Comparison of ENCODE assay signal across 27 cellular contexts in genomic region chr5:78577992-78578391, GRCh38.
DNase-seq lines count a peak whose midpoint lies in the region; ATAC-seq and TF ChIP-seq lines count a peak whose summit lies in the region.
"Had no signal": no experiment of that assay in that cellular context is flagged by ENCODE, and none has a peak within 500 bp of the region (broad histone marks: within the 10 kb centered on the region; RNA-seq: fewer than 3 reads in every experiment).

No MANE protein-coding gene starts in this region.

- H3K9me3 Mint-ChIP-seq in H9, result peaks cover 16 to 21% of the 10 kb centered on the region in 2 experiments
- no peaks in the 10 kb centered on the region for H3K9me3 Mint-ChIP-seq in chondrocyte (ENCODE audit: low read depth)
- peaks cover 20% of the 10 kb centered on the region for H3K9me3 Mint-ChIP-seq in nephron
- H3K9me3 Mint-ChIP-seq in glutamatergic neuron (ENCODE audit: unreplicated experiment), result peaks cover 7% of the 10 kb centered on the region
- H3K9me3 Mint-ChIP-seq: activated naive CD8-positive, alpha-beta T cell treated with anti-CD3 and anti-CD28 coated beads, Interleukin-2, amount 50 U/mL, for 24 hours; stimulated activated naive CD8-positive, alpha-beta T cell treated with anti-CD3 and anti-CD28 coated beads, Interleukin-15, amount 100 ng/mL, for 72 hours had no signal

- no peak overlapping the region for H2BK5ac ChIP-seq in H9 (ENCODE audit: insufficient read length, low read length)

- no peak overlapping the region for H3K14ac ChIP-seq in H9 (ENCODE audit: insufficient read depth, low read length)

- no peak overlapping the region for H4K5ac ChIP-seq in H9 (ENCODE audit: insufficient read length, low read depth, low read length)

- ATAC-seq in stimulated activated naive CD8-positive, alpha-beta T cell treated with anti-CD3 and anti-CD28 coated beads, Interleukin-15, Interleukin-2, amounts not matched to agents 100 U/mL and 50 U/mL, for 24 hours, result no peak
- ATAC-seq: activated CD8-positive, alpha-beta T cell treated with anti-CD3 and anti-CD28 coated beads, Interleukin-2, amount 10 ng/mL, durations not matched to agents 7 days and 5 days; activated naive CD8-positive, alpha-beta T cell treated with anti-CD3 and anti-CD28 coated beads, Interleukin-2, amount 50 U/mL, for 24 hours; GM12878; stimulated activated naive CD8-positive, alpha-beta T cell treated with anti-CD3 and anti-CD28 coated beads, Interleukin-15, amount 100 ng/mL, for 72 hours had no signal

- no peak overlapping the region for H2BK12ac ChIP-seq in H9 (ENCODE audit: insufficient read length, low read depth, low read length)

- no peak overlapping the region for H3K18ac ChIP-seq in H9 (ENCODE audit: insufficient read length, low read depth, low read length)

- no peaks in the 10 kb centered on the region for H3K9me3 ChIP-seq in H9 (ENCODE audit: control insufficient read depth, low read depth, low read length)
- H3K9me3 ChIP-seq in stomach smooth muscle (ENCODE audit: control insufficient read depth in 2 of 2, low read length in 2 of 2), result no peaks in the 10 kb centered on the region
- H3K9me3 ChIP-seq in effector memory CD4-positive, alpha-beta T cell (ENCODE audit: control insufficient read depth, low read length), result no peaks in the 10 kb centered on the region
- H3K9me3 ChIP-seq: Peyer's patch had no signal

- H3K4me1 Mint-ChIP-seq in H9, result peaks cover 23 to 24% of the 10 kb centered on the region in 2 experiments
- H3K4me1 Mint-ChIP-seq in chondrocyte (ENCODE audit: low read depth), result peaks cover 56% of the 10 kb centered on the region
- H3K4me1 Mint-ChIP-seq in nephron, result peaks cover 54% of the 10 kb centered on the region
- no peaks in the 10 kb centered on the region for H3K4me1 Mint-ChIP-seq in glutamatergic neuron (ENCODE audit: low read depth, unreplicated experiment)
- H3K4me1 Mint-ChIP-seq: stimulated activated naive CD8-positive, alpha-beta T cell treated with anti-CD3 and anti-CD28 coated beads, Interleukin-15, amount 100 ng/mL, for 72 hours had no signal

- H2BK20ac ChIP-seq in H9 (ENCODE audit: low read depth, low read length, poor library complexity, severe bottlenecking), result no peak overlapping the region

- no peaks in the 10 kb centered on the region for H3K23me2 ChIP-seq in H9 (ENCODE audit: insufficient read length, low read depth, low read length, poor library complexity, severe bottlenecking)

- TF ChIP-seq CTCF in H9 (conservative IDR thresholded peaks at IDR 0.05), result no peak
- TF ChIP-seq CTCF in chondrocyte (IDR thresholded peaks at IDR 0.05), result no peak
- no peak for TF ChIP-seq CTCF in nephron (IDR thresholded peaks at IDR 0.05; ENCODE audit: unreplicated experiment in 3 of 3)
- no peak for TF ChIP-seq CTCF in glutamatergic neuron (IDR thresholded peaks at IDR 0.05; ENCODE audit: partially characterized antibody, unreplicated experiment)

- H3K27me3 ChIP-seq in H9 (ENCODE audit: insufficient read depth, low read length) (no peaks in the 10 kb centered on the region), stomach smooth muscle (ENCODE audit: control insufficient read depth in 1 of 2, insufficient read depth in 2 of 2, low read length in 2 of 2) (no peaks in the 10 kb centered on the region)
- no peaks in the 10 kb centered on the region for H3K27me3 ChIP-seq in effector memory CD4-positive, alpha-beta T cell (replicated peaks; ENCODE audit: control insufficient read depth, insufficient read depth, low read length, poor library complexity, severe bottlenecking)
- H3K27me3 ChIP-seq: BLaER1 treated with 17β-estradiol and CSF1 and Interleukin-3, amounts not matched to agents 10 nM and 100 nM; Peyer's patch; SJCRH30 had no signal

- H3K56ac ChIP-seq in H9 (ENCODE audit: insufficient read length, low read depth, low read length), result no peak overlapping the region

- H3K4me3 Mint-ChIP-seq in H9 (no peak overlapping the region), chondrocyte (ENCODE audit: unreplicated experiment) (no peak overlapping the region), nephron (no peak overlapping the region), glutamatergic neuron (ENCODE audit: unreplicated experiment) (no peak overlapping the region)
- H3K4me3 Mint-ChIP-seq: activated CD8-positive, alpha-beta T cell treated with anti-CD3 and anti-CD28 coated beads, Interleukin-2, amount 10 ng/mL, durations not matched to agents 7 days and 5 days; activated naive CD8-positive, alpha-beta T cell treated with anti-CD3 and anti-CD28 coated beads, Interleukin-2, amount 50 U/mL, for 24 hours; naive B cell; stimulated activated naive CD8-positive, alpha-beta T cell treated with anti-CD3 and anti-CD28 coated beads, Interleukin-15, amount 100 ng/mL, for 72 hours had no signal

- H3K23ac ChIP-seq in H9 (ENCODE audit: insufficient read length, low read depth, low read length), result no peak overlapping the region

- no peaks in the 10 kb centered on the region for H3K36me3 ChIP-seq in stomach smooth muscle (ENCODE audit: control insufficient read depth in 2 of 2, insufficient read depth in 2 of 2, low read length in 2 of 2)
- H3K36me3 ChIP-seq in effector memory CD4-positive, alpha-beta T cell (ENCODE audit: control insufficient read depth, insufficient read depth, low read length), result no peaks in the 10 kb centered on the region
- H3K36me3 ChIP-seq: BLaER1 treated with 17β-estradiol and CSF1 and Interleukin-3, amounts not matched to agents 10 nM and 100 nM; Peyer's patch had no signal

- peaks cover 2% of the 10 kb centered on the region; the same call in 1 of the 2 replicates for H3K4me1 ChIP-seq in H9 (ENCODE audit: insufficient read depth, low read length)
- peaks cover 24% of the 10 kb centered on the region for H3K4me1 ChIP-seq in stomach smooth muscle (ENCODE audit: control insufficient read depth, insufficient read depth, low read length)
- no peaks in the 10 kb centered on the region for H3K4me1 ChIP-seq in effector memory CD4-positive, alpha-beta T cell (ENCODE audit: control insufficient read depth, insufficient read depth, low read length, poor library complexity, severe bottlenecking)
- H3K4me1 ChIP-seq: SJCRH30 had no signal

- H2BK120ac ChIP-seq in H9 (ENCODE audit: low read depth, low read length, poor library complexity, severe bottlenecking), result no peak overlapping the region

- H3T11ph ChIP-seq in H9 (ENCODE audit: low read length), result no peak overlapping the region

- H2AK5ac ChIP-seq in H9 (ENCODE audit: insufficient read length, low read length), result no peak overlapping the region

- H3K27ac Mint-ChIP-seq in H9, result peak overlapping the region in 2 of 3 experiments; percentile 20 to 71; a peak in 4 of 7 replicates
- peak overlapping the region; percentile 78 for H3K27ac Mint-ChIP-seq in chondrocyte (ENCODE audit: unreplicated experiment)
- H3K27ac Mint-ChIP-seq in nephron, result peak overlapping the region; percentile 68 to 77 (median 69)
- H3K27ac Mint-ChIP-seq in glutamatergic neuron (ENCODE audit: unreplicated experiment), result no peak overlapping the region
- H3K27ac Mint-ChIP-seq: activated CD8-positive, alpha-beta T cell treated with anti-CD3 and anti-CD28 coated beads, Interleukin-2, amount 10 ng/mL, durations not matched to agents 7 days and 5 days; activated naive CD8-positive, alpha-beta T cell treated with anti-CD3 and anti-CD28 coated beads, Interleukin-2, amount 50 U/mL, for 24 hours; stimulated activated naive CD8-positive, alpha-beta T cell treated with anti-CD3 and anti-CD28 coated beads, Interleukin-15, amount 100 ng/mL, for 72 hours had no signal

- no peak overlapping the region for H3K4ac ChIP-seq in H9 (ENCODE audit: low read depth, low read length)

- DNase-seq in H9 (no peak), chondrocyte (ENCODE audit: low spot score) (no peak), NCI-H2029 treated with DMSO at 0.1 percent for 48 hours (lab: John Stamatoyannopoulos, UW) (no peak), glutamatergic neuron (no peak)
- no peak for DNase-seq in stimulated activated naive CD8-positive, alpha-beta T cell treated with anti-CD3 and anti-CD28 coated beads, Interleukin-15, Interleukin-2, amounts not matched to agents 100 U/mL and 50 U/mL, for 24 hours
- no peak for DNase-seq in effector memory CD4-positive, alpha-beta T cell
- DNase-seq: activated CD4-positive, alpha-beta T cell treated with anti-CD3 and anti-CD28 coated beads for 1 hour; activated CD8-positive, alpha-beta T cell treated with anti-CD3 and anti-CD28 coated beads, Interleukin-2, amount 10 ng/mL, durations not matched to agents 7 days and 5 days; activated effector memory CD4-positive, alpha-beta T cell treated with anti-CD3 and anti-CD28 coated beads, Interleukin-2, amount 50 U/mL, for 16 hours; activated naive CD8-positive, alpha-beta T cell treated with anti-CD3 and anti-CD28 coated beads, Interleukin-2, amount 50 U/mL, for 24 hours; activated T-cell treated with anti-CD3 and anti-CD28 coated beads for 4 hours; Calu3; cortex of kidney; H7; head of caudate nucleus; kidney glomerular epithelial cell; MV-4-11; naive B cell; NCI-H146; NCI-H526 treated with DMSO at 0.1 percent for 48 hours; Peyer's patch; SJCRH30; stimulated activated naive CD8-positive, alpha-beta T cell treated with anti-CD3 and anti-CD28 coated beads, Interleukin-15, amount 100 ng/mL, for 72 hours had no signal

- H3K4me3 ChIP-seq in stomach smooth muscle (ENCODE audit: low read length in 2 of 2), result no peak overlapping the region
- H3K4me3 ChIP-seq in effector memory CD4-positive, alpha-beta T cell (ENCODE audit: insufficient read depth, low read depth, low read length, poor library complexity, severe bottlenecking), result no peak overlapping the region
- H3K4me3 ChIP-seq: BLaER1 treated with 17β-estradiol and CSF1 and Interleukin-3, amounts not matched to agents 10 nM and 100 nM; GM12878; Peyer's patch; SJCRH30 had no signal

- no peak overlapping the region for H3K27ac ChIP-seq in H9 (ENCODE audit: insufficient read length, low read depth, low read length)
- H3K27ac ChIP-seq in stomach smooth muscle (ENCODE audit: low read length), result peak overlapping the region; percentile 53
- no peak overlapping the region for H3K27ac ChIP-seq in effector memory CD4-positive, alpha-beta T cell (ENCODE audit: insufficient read depth, low read length, poor library complexity, severe bottlenecking)
- H3K27ac ChIP-seq: SJCRH30 had no signal

- no peaks in the 10 kb centered on the region for H4K20me1 ChIP-seq in H9 (ENCODE audit: control insufficient read depth, insufficient read depth, insufficient read length)
- H4K20me1 ChIP-seq: BLaER1 treated with 17β-estradiol and CSF1 and Interleukin-3, amounts not matched to agents 10 nM and 100 nM had no signal

- H3K9ac ChIP-seq in H9 (ENCODE audit: extremely low read depth, insufficient read length, low read length) (no peak overlapping the region), stomach smooth muscle (ENCODE audit: low read length in 2 of 2) (no peak overlapping the region)
- H3K9ac ChIP-seq: BLaER1 treated with 17β-estradiol and CSF1 and Interleukin-3, amounts not matched to agents 10 nM and 100 nM had no signal

- no peaks in the 10 kb centered on the region for H3K79me2 ChIP-seq in H9 (ENCODE audit: insufficient read depth, low read length)

- no peak overlapping the region for H4K8ac ChIP-seq in H9 (replicated peaks; ENCODE audit: insufficient read length, low read depth, low read length)

- H2AFZ ChIP-seq in H9 (ENCODE audit: low read length), result no peak overlapping the region

- H4K91ac ChIP-seq in H9 (ENCODE audit: insufficient read length, low read depth, low read length), result no peak overlapping the region

- H3K27me3 Mint-ChIP-seq in H9 (ENCODE audit: low read depth) (no peaks in the 10 kb centered on the region), chondrocyte (ENCODE audit: low read depth) (no peaks in the 10 kb centered on the region), nephron (ENCODE audit: low read depth) (no peaks in the 10 kb centered on the region), glutamatergic neuron (ENCODE audit: unreplicated experiment) (peaks cover 2% of the 10 kb centered on the region)
- H3K27me3 Mint-ChIP-seq: activated naive CD8-positive, alpha-beta T cell treated with anti-CD3 and anti-CD28 coated beads, Interleukin-2, amount 50 U/mL, for 24 hours; naive B cell; stimulated activated naive CD8-positive, alpha-beta T cell treated with anti-CD3 and anti-CD28 coated beads, Interleukin-15, amount 100 ng/mL, for 72 hours had no signal

- no peak overlapping the region for H3K4me2 ChIP-seq in H9 (ENCODE audit: insufficient read depth, insufficient read length, low read length)

- H3K36me3 Mint-ChIP-seq in H9 (ENCODE audit: insufficient read depth in 1 of 3, low read depth in 3 of 3), result peaks cover 8 to 12% (median 10%) of the 10 kb centered on the region in 3 experiments; a peak in 6 of 7 replicates
- peaks cover 2% of the 10 kb centered on the region for H3K36me3 Mint-ChIP-seq in chondrocyte (ENCODE audit: low read depth)
- H3K36me3 Mint-ChIP-seq in nephron (ENCODE audit: low read depth), result peaks cover 40% of the 10 kb centered on the region
- no peaks in the 10 kb centered on the region for H3K36me3 Mint-ChIP-seq in glutamatergic neuron (ENCODE audit: unreplicated experiment)
- H3K36me3 Mint-ChIP-seq: naive B cell had no signal

- H2BK15ac ChIP-seq in H9 (ENCODE audit: low read depth, low read length), result no peak overlapping the region

- H3K79me1 ChIP-seq in H9 (ENCODE audit: insufficient read depth, low read depth, low read length, poor library complexity, severe bottlenecking), result no peaks in the 10 kb centered on the region
